In the genomic region with DNA sequence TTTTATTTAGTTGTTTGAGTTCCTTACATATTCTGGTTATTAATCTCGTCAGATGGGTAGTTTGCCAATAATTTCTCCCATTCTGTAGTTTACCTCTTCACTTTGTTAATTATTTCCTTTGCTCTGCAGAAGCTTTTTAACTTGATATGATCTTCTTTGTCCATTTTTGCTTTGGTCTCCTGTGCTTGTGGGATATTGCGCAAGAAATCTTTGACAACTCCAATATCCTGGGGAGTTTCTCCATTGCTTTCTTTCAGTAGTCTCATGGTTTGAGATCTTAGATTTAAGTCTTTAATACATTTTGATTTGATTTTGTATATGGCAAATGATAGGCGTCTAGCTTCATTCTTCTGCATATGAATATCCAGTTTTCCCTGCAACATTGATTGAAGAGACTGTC, we compare ENCODE assay signal across 20 cellular contexts.
"Had no signal": no experiment of that assay in that cellular context is flagged by ENCODE, and none has a peak within 500 bp of the region (broad histone marks: within the 10 kb centered on the region; RNA-seq: fewer than 3 reads in every experiment).

No MANE protein-coding gene starts in this region.

- H2AFZ ChIP-seq: neural progenitor cell had no signal

- H3K36me3 ChIP-seq: esophagus muscularis mucosa, gastrocnemius medialis, heart right ventricle, neural progenitor cell, ovary, tibial artery, upper lobe of right lung, vagina had no signal

- DNase-seq: effector memory CD8-positive, alpha-beta T cell; gastrocnemius medialis; heart right ventricle; hypothalamus; kidney glomerular epithelial cell; nucleus accumbens; ovary; right cardiac atrium; stimulated activated CD4-positive, alpha-beta T cell treated with anti-CD3 and anti-CD28 coated beads, Interleukin-4, amount 100 ng/mL, for 1 hour; stimulated activated CD8-positive, alpha-beta memory T cell treated with anti-CD3 and anti-CD28 coated beads, Interleukin-4, amount 100 ng/mL, for 48 hours; tibial artery; upper lobe of right lung had no signal

- H3K4me1 ChIP-seq: esophagus muscularis mucosa, gastrocnemius medialis, heart right ventricle, neural progenitor cell, tibial artery, upper lobe of right lung, vagina had no signal

- H3K9ac ChIP-seq: neural progenitor cell had no signal

- H3K4me2 ChIP-seq: neural progenitor cell, smooth muscle cell had no signal

- ATAC-seq: effector memory CD8-positive, alpha-beta T cell; gastrocnemius medialis; heart right ventricle; natural killer cell treated with Interleukin-12 subunit alpha and Interleukin-12 subunit beta and Interleukin-15 and Interleukin-18, amount 100 ng/mL, for 72 hours; right cardiac atrium; stimulated activated effector memory CD8-positive, alpha-beta T cell treated with anti-CD3 and anti-CD28 coated beads, Interleukin-12 subunit alpha, Interleukin-12 subunit beta, amount 100 ng/mL, for 72 hours; upper lobe of right lung had no signal

- H3K27ac ChIP-seq: epithelial cell of prostate, esophagus muscularis mucosa, gastrocnemius medialis, heart right ventricle, neural progenitor cell, ovary, tibial artery, upper lobe of right lung, vagina had no signal

- H3K4me3 ChIP-seq: esophagus muscularis mucosa, gastrocnemius medialis, heart right ventricle, neural progenitor cell, ovary, smooth muscle cell, tibial artery, upper lobe of right lung, vagina had no signal

- FAIRE-seq: islet of Langerhans had no signal

- H3K27me3 ChIP-seq: esophagus muscularis mucosa, gastrocnemius medialis, heart right ventricle, neural progenitor cell, ovary, tibial artery, upper lobe of right lung, vagina had no signal

- H3K9me3 ChIP-seq: esophagus muscularis mucosa, gastrocnemius medialis, ovary, tibial artery, upper lobe of right lung, vagina had no signal
